In genomic region chr17:50947844-50948514, GRCh38 we compare ENCODE assay signal across 8 cellular contexts.
DNase-seq lines count a peak whose midpoint lies in the region; FAIRE-seq and TF ChIP-seq lines count a peak whose summit lies in the region.

No MANE protein-coding gene starts in this region.

- H2BK12ac ChIP-seq in H1 (ENCODE audit: low read depth, low read length): 0 out of 2 replicates have a peak overlapping the region, but pooled peaks have one; percentile 22
- H2BK12ac ChIP-seq in H9 (ENCODE audit: insufficient read length, low read depth, low read length): no peak overlapping the region

- H3K27me3 Mint-ChIP-seq in H9 (ENCODE audit: low read depth): peaks cover 15% of the 10 kb centered on the region

- H3K9ac ChIP-seq in H1 (replicated peaks in 1 of 4; ENCODE audit: extremely low read depth in 1 of 4, low read depth in 3 of 4, low read length in 3 of 4): no peak overlapping the region
- H3K9ac ChIP-seq in H9 (ENCODE audit: extremely low read depth, insufficient read length, low read length): no peak overlapping the region

- no peaks in the 10 kb centered on the region for H3K36me3 ChIP-seq in H1 (ENCODE audit: control insufficient read depth in 2 of 4, insufficient read depth in 4 of 4, low read length in 3 of 4)
- no peaks in the 10 kb centered on the region for H3K36me3 ChIP-seq in osteoblast (ENCODE audit: insufficient read depth, low read length)

- H3K36me3 Mint-ChIP-seq in H9 (ENCODE audit: insufficient read depth in 1 of 3, low read depth in 3 of 3): no peaks in the 10 kb centered on the region

- DNase-seq in Caki2 (ENCODE audit: low read depth) (peak; percentile 20), NCI-H2196 treated with DMSO at 0.1 percent for 48 hours (lab: John Stamatoyannopoulos, UW; ENCODE audit: unreplicated experiment) (peak; percentile 78), H1 (ENCODE audit: low read depth in 1 of 2, low spot score in 2 of 2) (no peak), osteoblast (ENCODE audit: insufficient read length, low spot score, missing footprints) (peak; percentile 79), T-helper 9 cell (no peak), NCI-H748 (lab: John Stamatoyannopoulos, UW; ENCODE audit: unreplicated experiment) (no peak), H9 (no peak), SW480 (ENCODE audit: low spot score) (no peak)

- POLR2A ChIA-PET in H1 (lab: Charles Lee; ENCODE audit: partially characterized antibody): interaction anchor here (0.7 to 21.0 kb wide), 4 partner anchors 17 to 165 kb away, joined by 3 to 308 read pairs (median 8); partner anchors contain the start of gene TOB1

- peaks cover 0 to 27% (median 21%) of the 10 kb centered on the region in 4 experiments; a peak in 5 of 7 replicates for H3K4me1 ChIP-seq in H1 (replicated peaks in 1 of 4; ENCODE audit: control insufficient read depth in 3 of 4, insufficient read depth in 4 of 4, low read length in 3 of 4)
- peaks cover 28% of the 10 kb centered on the region for H3K4me1 ChIP-seq in osteoblast (ENCODE audit: insufficient read depth, low read length)
- H3K4me1 ChIP-seq in H9 (ENCODE audit: insufficient read depth, low read length): no peaks in the 10 kb centered on the region

- peaks cover 4% of the 10 kb centered on the region; the same call in 1 of the 2 replicates for H3K23me2 ChIP-seq in H1 (ENCODE audit: low read depth, low read length)
- no peaks in the 10 kb centered on the region for H3K23me2 ChIP-seq in H9 (ENCODE audit: insufficient read length, low read depth, low read length, poor library complexity, severe bottlenecking)

- H3T11ph ChIP-seq in H9 (ENCODE audit: low read length): no peak overlapping the region

- H3K14ac ChIP-seq in H1 (ENCODE audit: insufficient read length) (no peak overlapping the region), H9 (ENCODE audit: insufficient read depth, low read length) (no peak overlapping the region; the same call in 1 of the 2 replicates)

- H2BK5ac ChIP-seq in H1 (ENCODE audit: low read depth, low read length) (peak overlapping the region; percentile 71; the same call in 1 of the 2 replicates), H9 (ENCODE audit: insufficient read length, low read length) (no peak overlapping the region)

- H3K18ac ChIP-seq in H1 (ENCODE audit: extremely low read depth, low read length): no peak overlapping the region
- no peak overlapping the region for H3K18ac ChIP-seq in H9 (ENCODE audit: insufficient read length, low read depth, low read length)

- peaks cover 0 to 6% (median 0%) of the 10 kb centered on the region in 4 experiments; a peak in 2 of 7 replicates for H3K27me3 ChIP-seq in H1 (replicated peaks in 1 of 4; ENCODE audit: control insufficient read depth in 3 of 4, extremely low read depth in 1 of 4, insufficient read depth in 3 of 4, low read length in 3 of 4)
- H3K27me3 ChIP-seq in osteoblast (ENCODE audit: insufficient read depth, low read length): no peaks in the 10 kb centered on the region
- H3K27me3 ChIP-seq in H9 (ENCODE audit: insufficient read depth, low read length): no peaks in the 10 kb centered on the region; the same call in 1 of the 2 replicates

- H4K8ac ChIP-seq in H1 (ENCODE audit: extremely low read depth, insufficient read depth, low read length): no peak overlapping the region
- H4K8ac ChIP-seq in H9 (replicated peaks; ENCODE audit: insufficient read length, low read depth, low read length): no peak overlapping the region

- CTCF ChIA-PET in H1 (lab: Charles Lee; ENCODE audit: partially characterized antibody): interaction anchor here (0.7 to 21.7 kb wide), 22 partner anchors 9 to 165 kb away, joined by 3 to 735 read pairs (median 4); partner anchors contain the start of gene TOB1

- TF ChIP-seq CTCF in H1 (IDR thresholded peaks at IDR 0.05; ENCODE audit: control extremely low read depth in 1 of 3, insufficient read depth in 1 of 3, low read depth in 1 of 3, low read length in 3 of 3) (no peak), osteoblast (IDR thresholded peaks at IDR 0.05; ENCODE audit: extremely low read depth, low read depth, low read length) (no peak), H9 (conservative IDR thresholded peaks at IDR 0.05) (no peak)

- no peak overlapping the region for H2AFZ ChIP-seq in H1 (ENCODE audit: low read length)
- H2AFZ ChIP-seq in osteoblast (ENCODE audit: low read length): no peak overlapping the region
- H2AFZ ChIP-seq in H9 (ENCODE audit: low read length): no peak overlapping the region

- H2AK5ac ChIP-seq in H1 (ENCODE audit: low read depth, low read length) (no peak overlapping the region; the same call in 1 of the 2 replicates), H9 (ENCODE audit: insufficient read length, low read length) (no peak overlapping the region)

- TF ChIP-seq EP300 in H1 (IDR thresholded peaks at IDR 0.05; ENCODE audit: borderline replicate concordance in 1 of 2, low read depth in 2 of 2, low read length in 2 of 2): no peak

- H3K27ac Mint-ChIP-seq in H9: peak overlapping the region in 1 of 3 experiments; percentile 67; a peak in 1 of 7 replicates

- TF ChIP-seq POLR2A in H1 (IDR thresholded peaks at IDR 0.05; ENCODE audit: control extremely low read depth in 1 of 2, low read depth in 2 of 2, low read length in 2 of 2): no peak

- H3K4ac ChIP-seq in H1 (replicated peaks; ENCODE audit: insufficient read length, low read depth, low read length) (peak overlapping the region; percentile 36), H9 (ENCODE audit: low read depth, low read length) (no peak overlapping the region)

- TF ChIP-seq RAD21 in H1 (IDR thresholded peaks at IDR 0.05 in 1 of 2, conservative IDR thresholded peaks at IDR 0.05 in 1 of 2; ENCODE audit: low read depth in 2 of 2, low read length in 2 of 2): no peak

- no peaks in the 10 kb centered on the region for H3K79me2 ChIP-seq in H1 (ENCODE audit: control insufficient read depth in 1 of 2, insufficient read depth in 2 of 2, low read length in 2 of 2)
- H3K79me2 ChIP-seq in osteoblast (ENCODE audit: insufficient read depth, low read length): no peaks in the 10 kb centered on the region
- H3K79me2 ChIP-seq in H9 (ENCODE audit: insufficient read depth, low read length): no peaks in the 10 kb centered on the region

- H2BK20ac ChIP-seq in H1 (ENCODE audit: low read length) (peak overlapping the region; percentile 29), H9 (ENCODE audit: low read depth, low read length, poor library complexity, severe bottlenecking) (no peak overlapping the region)

- H2BK120ac ChIP-seq in H1 (replicated peaks; ENCODE audit: low read depth, low read length): no peak overlapping the region
- no peak overlapping the region for H2BK120ac ChIP-seq in H9 (ENCODE audit: low read depth, low read length, poor library complexity, severe bottlenecking)

- no peak overlapping the region for H3K23ac ChIP-seq in H1 (ENCODE audit: insufficient read length)
- H3K23ac ChIP-seq in H9 (ENCODE audit: insufficient read length, low read depth, low read length): no peak overlapping the region

- H4K5ac ChIP-seq in H1 (ENCODE audit: insufficient read length, low read depth, low read length) (no peak overlapping the region), H9 (ENCODE audit: insufficient read length, low read depth, low read length) (no peak overlapping the region)

- H3K4me3 Mint-ChIP-seq in H9: no peak overlapping the region

- H3K4me1 Mint-ChIP-seq in H9: peaks cover 39 to 43% of the 10 kb centered on the region in 2 experiments

- H4K20me1 ChIP-seq in H1 (replicated peaks in 1 of 2; ENCODE audit: control insufficient read depth in 1 of 2, insufficient read depth in 2 of 2, low read length in 2 of 2): no peaks in the 10 kb centered on the region
- H4K20me1 ChIP-seq in osteoblast (ENCODE audit: insufficient read depth, low read length): no peaks in the 10 kb centered on the region
- no peaks in the 10 kb centered on the region for H4K20me1 ChIP-seq in H9 (ENCODE audit: control insufficient read depth, insufficient read depth, insufficient read length)

- H3K9me3 Mint-ChIP-seq in H9: no peaks in the 10 kb centered on the region

- in situ Hi-C loops in Caki2 (cut with HindIII; ENCODE audit: low pct_unique_long_range_greater_than_20kb, low sequenced_read_pairs): no loop called here

- H3K4me3 ChIP-seq in H1 (ENCODE audit: extremely low read depth in 1 of 4, insufficient read depth in 2 of 4, low read depth in 3 of 4, low read length in 4 of 4) (no peak overlapping the region), osteoblast (ENCODE audit: insufficient read depth, low read length) (no peak overlapping the region)

- peak overlapping the region; percentile 23 for H4K91ac ChIP-seq in H1 (replicated peaks; ENCODE audit: insufficient read length, low read length)
- H4K91ac ChIP-seq in H9 (ENCODE audit: insufficient read length, low read depth, low read length): no peak overlapping the region

- no peak overlapping the region for H3K27ac ChIP-seq in H1 (ENCODE audit: low read depth, low read length)
- H3K27ac ChIP-seq in osteoblast (ENCODE audit: low read depth, low read length): no peak overlapping the region
- no peak overlapping the region for H3K27ac ChIP-seq in H9 (ENCODE audit: insufficient read length, low read depth, low read length)

- H2BK15ac ChIP-seq in H1 (ENCODE audit: low read length) (no peak overlapping the region), H9 (ENCODE audit: low read depth, low read length) (no peak overlapping the region)

- 95% methylated on average over 14 of the region's 14 CpGs; no CpG with 5 or more reads in 1 of the 2 experiments for WGBS in H1 (ENCODE audit: extremely low coverage in 1 of 2, insufficient coverage in 1 of 2, insufficient read length in 1 of 2, insufficient replicate concordance in 2 of 2, low coverage in 1 of 2, low lambda C conversion rate in 2 of 2, missing lambda C conversion rate in 1 of 2), 2 experiments
- WGBS in H9 (ENCODE audit: extremely low coverage, insufficient read length, low lambda C conversion rate): no CpG with 5 or more reads among the region's 14 CpGs

- no peak overlapping the region for H3K4me2 ChIP-seq in H1 (ENCODE audit: insufficient read depth in 1 of 2, low read depth in 2 of 2, low read length in 2 of 2)
- no peak overlapping the region for H3K4me2 ChIP-seq in osteoblast (ENCODE audit: insufficient read depth, low read length)
- no peak overlapping the region for H3K4me2 ChIP-seq in H9 (ENCODE audit: insufficient read depth, insufficient read length, low read length)

- no peaks in the 10 kb centered on the region for H3K79me1 ChIP-seq in H1 (ENCODE audit: low read depth, low read length)
- no peaks in the 10 kb centered on the region for H3K79me1 ChIP-seq in H9 (ENCODE audit: insufficient read depth, low read depth, low read length, poor library complexity, severe bottlenecking)

- no peaks in the 10 kb centered on the region for H3K9me3 ChIP-seq in H1 (ENCODE audit: insufficient read depth in 2 of 2, low read depth in 1 of 2, low read length in 1 of 2)
- no peaks in the 10 kb centered on the region for H3K9me3 ChIP-seq in osteoblast (ENCODE audit: low read depth, low read length)
- no peaks in the 10 kb centered on the region for H3K9me3 ChIP-seq in H9 (ENCODE audit: control insufficient read depth, low read depth, low read length)

- no peak for FAIRE-seq in H1 (lab: Jason Lieb, UNC)

- H3K56ac ChIP-seq in H1 (replicated peaks; ENCODE audit: insufficient read length, low read depth, low read length): no peak overlapping the region
- H3K56ac ChIP-seq in H9 (ENCODE audit: insufficient read length, low read depth, low read length): no peak overlapping the region

TF ChIP-seq in H1, 55 proteins besides CTCF, POLR2A, EP300 and RAD21 (continues in another document):
- TF ChIP-seq HDAC6 (IDR thresholded peaks at IDR 0.05; ENCODE audit: low read depth, low read length): no peak
- TF ChIP-seq CBX5 (IDR thresholded peaks at IDR 0.05; ENCODE audit: low read depth, low read length): no peak

Comparison
In these comparisons a context has a peak if more than half of its experiments do, and no peak if none do; other contexts are left out.
1. DNase-seq: peak in Caki2 (single experiment), NCI-H2196 treated with DMSO at 0.1 percent for 48 hours (single experiment) and osteoblast (single experiment); none in H1 (0 of 2), T-helper 9 cell (single experiment), NCI-H748 (single experiment), H9 (single experiment) and SW480 (single experiment).